In the genomic region with DNA sequence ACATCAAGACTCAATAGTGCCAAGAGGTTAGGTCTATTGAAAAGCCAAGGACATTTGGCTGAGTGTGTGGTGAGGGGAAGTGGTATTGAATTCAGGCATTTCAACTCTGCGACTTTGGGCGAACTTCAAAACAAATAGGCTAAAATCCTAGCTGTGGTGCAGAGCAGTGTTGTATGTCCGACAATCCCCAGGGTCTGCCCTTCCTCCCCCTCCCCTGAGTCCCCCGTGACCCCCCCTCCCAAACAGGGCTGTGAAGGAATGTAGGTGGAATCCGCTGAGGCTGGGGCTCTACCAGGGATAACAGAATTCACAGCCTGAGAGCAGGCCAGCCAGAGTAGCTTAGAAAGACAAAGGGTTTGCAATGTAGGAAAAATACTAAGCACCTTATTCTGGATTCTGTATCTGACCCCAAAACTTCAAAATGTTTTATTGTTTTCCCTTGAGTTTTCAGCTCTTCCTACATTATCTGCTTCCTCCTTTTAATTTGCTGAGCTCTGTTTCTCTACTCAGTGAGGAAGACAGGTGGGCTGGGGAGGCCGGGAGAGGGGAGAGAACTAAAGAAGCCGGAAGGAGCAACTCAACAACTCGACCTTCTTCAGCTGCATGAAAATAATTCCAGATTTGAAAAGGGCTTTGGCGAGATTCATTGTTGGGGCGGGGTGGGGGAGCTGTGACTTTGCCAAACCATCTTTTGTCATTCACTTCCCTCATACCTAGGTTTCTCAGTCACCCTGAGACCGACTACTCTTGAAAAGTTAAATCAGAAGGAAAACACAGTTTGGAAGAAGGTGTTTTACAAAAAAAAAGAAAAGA, we compare ENCODE assay signal across 12 cellular contexts.
DNase-seq lines count a peak whose midpoint lies in the region; ATAC-seq and TF ChIP-seq lines count a peak whose summit lies in the region.
"Had no signal": no experiment of that assay in that cellular context is flagged by ENCODE, and none has a peak within 500 bp of the region (broad histone marks: within the 10 kb centered on the region; RNA-seq: fewer than 3 reads in every experiment).

No MANE protein-coding gene starts in this region.

- DNase-seq in ELF-1 (ENCODE audit: low read depth, low spot score) (peak; percentile 81), iPS DF 19.7 (ENCODE audit: low read depth, low spot score) (peak; percentile 82), progenitor cell of endocrine pancreas (ENCODE audit: low spot score, unreplicated experiment) (no peak), GM10266 (ENCODE audit: extremely low spot score) (no peak), mesenteric fat pad (ENCODE audit: low spot score) (no peak)
- no peak for DNase-seq in stimulated activated CD4-positive, alpha-beta T cell treated with anti-CD3 and anti-CD28 coated beads, Interleukin-12 subunit alpha, Interleukin-12 subunit beta, amount 100 ng/mL, for 4 hours
- DNase-seq: DMS53, NCI-H2227 treated with DMSO at 0.1 percent for 48 hours, occipital lobe had no signal

- H3K9me3 Mint-ChIP-seq in progenitor cell of endocrine pancreas (ENCODE audit: low read depth): no peaks in the 10 kb centered on the region

- no peak overlapping the region for H3K4me3 Mint-ChIP-seq in progenitor cell of endocrine pancreas (ENCODE audit: low read depth)
- H3K4me3 Mint-ChIP-seq: activated naive CD8-positive, alpha-beta T cell had no signal

- ATAC-seq in SK-N-SH treated with all-trans-retinoic acid at 6 μM for 48 hours: no peak

- H3K27ac Mint-ChIP-seq in progenitor cell of endocrine pancreas: peak overlapping the region; percentile 82
- H3K27ac Mint-ChIP-seq: activated naive CD8-positive, alpha-beta T cell had no signal

- TF ChIP-seq CTCF in progenitor cell of endocrine pancreas (IDR thresholded peaks at IDR 0.05; ENCODE audit: unreplicated experiment) (no peak), GM10266 (IDR thresholded peaks at IDR 0.05; ENCODE audit: control insufficient read depth, insufficient read depth, low read depth, missing control alignments) (no peak)

- H3K27me3 Mint-ChIP-seq in progenitor cell of endocrine pancreas: no peaks in the 10 kb centered on the region
- H3K27me3 Mint-ChIP-seq: activated naive CD8-positive, alpha-beta T cell had no signal

- peaks cover 17% of the 10 kb centered on the region for H3K4me1 Mint-ChIP-seq in progenitor cell of endocrine pancreas (ENCODE audit: low read depth)

- no peaks in the 10 kb centered on the region for H3K36me3 Mint-ChIP-seq in progenitor cell of endocrine pancreas (ENCODE audit: insufficient read depth)
- H3K36me3 Mint-ChIP-seq: activated naive CD8-positive, alpha-beta T cell had no signal

- peak overlapping the region; percentile 34 for H3K27ac ChIP-seq in cingulate gyrus (ENCODE audit: low read depth, low read length)

TF ChIP-seq in SK-N-SH treated with all-trans-retinoic acid at 6 μM for 48 hours, 23 proteins besides CTCF, POLR2A, EP300 and RAD21:
- no peak for TF ChIP-seq RARB (CRISPR knock-in tag; IDR thresholded peaks at IDR 0.05)
- TF ChIP-seq ARNTL (CRISPR knock-in tag; IDR thresholded peaks at IDR 0.05; ENCODE audit: borderline replicate concordance, low read depth): no peak

Comparison
In these comparisons a context has a peak if more than half of its experiments do, and no peak if none do; other contexts are left out.
1. DNase-seq: peak in ELF-1 (single experiment) and iPS DF 19.7 (single experiment); none in progenitor cell of endocrine pancreas (single experiment), GM10266 (single experiment), mesenteric fat pad (single experiment) and stimulated activated CD4-positive, alpha-beta T cell treated with anti-CD3 and anti-CD28 coated beads, Interleukin-12 subunit alpha, Interleukin-12 subunit beta, amount 100 ng/mL, for 4 hours (single experiment).